In the genomic region with DNA sequence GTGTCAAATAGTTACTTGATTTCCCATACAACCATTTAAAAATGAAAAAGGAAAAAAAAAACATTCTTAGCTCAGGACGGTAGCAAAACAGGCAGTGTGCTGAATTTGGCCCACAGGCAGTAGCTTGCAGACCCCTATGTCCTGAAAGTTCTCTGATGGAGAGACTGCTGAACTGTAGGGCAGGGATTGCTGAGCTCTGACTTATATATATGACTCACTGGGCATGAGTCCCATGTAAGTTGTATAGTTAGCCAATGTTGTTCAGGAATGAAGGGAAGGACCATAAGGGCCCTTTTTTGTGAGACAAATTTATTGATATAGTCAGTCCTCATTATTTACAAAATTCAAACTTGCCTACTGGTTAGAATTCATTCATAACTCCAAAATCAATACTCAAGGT, we compare ENCODE assay signal across 21 cellular contexts.
DNase-seq lines count a peak whose midpoint lies in the region; ATAC-seq and TF ChIP-seq lines count a peak whose summit lies in the region.
"Had no signal": no experiment of that assay in that cellular context is flagged by ENCODE, and none has a peak within 500 bp of the region (broad histone marks: within the 10 kb centered on the region; RNA-seq: fewer than 3 reads in every experiment).

No MANE protein-coding gene starts in this region.

- ATAC-seq in HG02852 (IDR thresholded peaks at IDR 0.05; ENCODE audit: unreplicated experiment) (no peak), HG03354 (IDR thresholded peaks at IDR 0.05; ENCODE audit: poor library complexity, severe bottlenecking, unreplicated experiment) (no peak), HG02870 (IDR thresholded peaks at IDR 0.05; ENCODE audit: unreplicated experiment) (no peak)
- ATAC-seq: CD8-positive, alpha-beta T cell; lower lobe of right lung; T-helper 17 cell had no signal

- DNase-seq in EH (ENCODE audit: low read depth): peak; percentile 71
- DNase-seq in RKO (ENCODE audit: low spot score): peak; percentile 54
- DNase-seq in cardiac fibroblast (ENCODE audit: low read depth in 2 of 2): peak; percentile 34 to 56
- DNase-seq in foreskin fibroblast: peak; percentile 56 to 79
- no peak for DNase-seq in retina
- DNase-seq: activated CD4-positive, alpha-beta T cell treated with anti-CD3 and anti-CD28 coated beads for 4 hours; activated naive CD4-positive, alpha-beta T cell; activated T-cell treated with anti-CD3 and anti-CD28 coated beads, Interleukin-2, amount 50 U/mL, for 48 hours; amniotic stem cell; CD8-positive, alpha-beta T cell; GF-D8; Karpas-422; lower lobe of right lung; NCI-H1694 treated with DMSO at 0.1 percent for 48 hours; NCI-H2171; NCI-H526; Peyer's patch; T-helper 17 cell had no signal

- H3K4me3 ChIP-seq in cardiac fibroblast (replicated peaks in 1 of 2; ENCODE audit: low read depth in 2 of 2, low read length in 2 of 2) (no peak overlapping the region), foreskin fibroblast (ENCODE audit: low read depth in 1 of 2, low read length in 2 of 2) (no peak overlapping the region)
- H3K4me3 ChIP-seq: lower lobe of right lung, Peyer's patch had no signal

- TF ChIP-seq CTCF in cardiac fibroblast (IDR thresholded peaks at IDR 0.05; ENCODE audit: low read depth, low read length) (no peak), foreskin fibroblast (IDR thresholded peaks at IDR 0.05; ENCODE audit: low read depth, low read length) (no peak)
